Comparison of ENCODE assay signal across 25 cellular contexts in genomic region chr22:23450434-23450795, GRCh38.
"Had no signal": no experiment of that assay in that cellular context is flagged by ENCODE, and none has a peak within 500 bp of the region (broad histone marks: within the 10 kb centered on the region; RNA-seq: fewer than 3 reads in every experiment).

No MANE protein-coding gene starts in this region.

- ATAC-seq: foreskin keratinocyte; gastroesophageal sphincter; left cardiac atrium; left lung; naive thymus-derived CD8-positive, alpha-beta T cell had no signal

- H3K27ac Mint-ChIP-seq: dendritic cell treated with granulocyte-macrophage colony-stimulating factor and Interleukin-4, amounts not matched to agents 40 ng/mL and 50 ng/mL, for 4 days; endodermal cell; naive thymus-derived CD8-positive, alpha-beta T cell; progenitor cell of endocrine pancreas had no signal

- H3K9me3 ChIP-seq: colonic mucosa, right lobe of liver, testis had no signal

- H3K36me3 ChIP-seq: colonic mucosa, gastroesophageal sphincter, heart right ventricle, left lung, right lobe of liver, tibial nerve had no signal

- H3K4me3 Mint-ChIP-seq: central memory CD8-positive, alpha-beta T cell; dendritic cell treated with granulocyte-macrophage colony-stimulating factor and Interleukin-4, amounts not matched to agents 40 ng/mL and 50 ng/mL, for 4 days; endodermal cell; naive thymus-derived CD8-positive, alpha-beta T cell; neural crest cell had no signal

- DNase-seq: colonic mucosa; effector CD8-positive, alpha-beta T cell; endodermal cell; foreskin keratinocyte; glutamatergic neuron; heart right ventricle; hippocampal formation; left cardiac atrium; left lung; mammary epithelial cell; naive thymus-derived CD8-positive, alpha-beta T cell; right lobe of liver; small intestine; stimulated activated CD4-positive, alpha-beta T cell treated with anti-CD3 and anti-CD28 coated beads, Interleukin-15, amount 100 ng/mL, for 24 hours; stimulated activated CD4-positive, alpha-beta T cell treated with anti-CD3 and anti-CD28 coated beads, Interleukin-2, amount 100 ng/mL, for 48 hours; stimulated activated naive CD4-positive, alpha-beta T cell; testis had no signal

- H3K4me1 Mint-ChIP-seq: central memory CD8-positive, alpha-beta T cell; naive thymus-derived CD8-positive, alpha-beta T cell; neural crest cell had no signal

- H3K27me3 Mint-ChIP-seq: progenitor cell of endocrine pancreas had no signal

- H3K4me1 ChIP-seq: colonic mucosa, foreskin keratinocyte, gastroesophageal sphincter, heart right ventricle, left lung, parathyroid adenoma, right lobe of liver, tibial nerve had no signal

- H3K27me3 ChIP-seq: colonic mucosa, foreskin keratinocyte, left lung, right lobe of liver, testis, tibial nerve had no signal

- H3K27ac ChIP-seq: colonic mucosa, epithelial cell of prostate, foreskin keratinocyte, gastroesophageal sphincter, heart right ventricle, left lung, parathyroid adenoma, right lobe of liver, testis, tibial nerve had no signal

- H3K4me3 ChIP-seq: colonic mucosa, gastroesophageal sphincter, heart right ventricle, left lung, right lobe of liver, testis, tibial nerve had no signal
